In genomic region chr5:154315756-154316155, GRCh38 we compare ENCODE assay signal across 24 cellular contexts.
A peak's percentile ranks its signal among the peaks of the same experiment; 100 is the strongest.
DNase-seq lines count a peak whose midpoint lies in the region; ATAC-seq and TF ChIP-seq lines count a peak whose summit lies in the region.
"Had no signal": no experiment of that assay in that cellular context is flagged by ENCODE, and none has a peak within 500 bp of the region (broad histone marks: within the 10 kb centered on the region; RNA-seq: fewer than 3 reads in every experiment).

No MANE protein-coding gene starts in this region.

- intact Hi-C loops in ascending aorta (cut with DNase I), result no loop called here

- H2BK12ac ChIP-seq in trophoblast cell (ENCODE audit: low read length), result peak overlapping the region; percentile 23

- H3K27me3 ChIP-seq in ascending aorta (no peaks in the 10 kb centered on the region), trophoblast cell (ENCODE audit: insufficient read depth, low read length) (no peaks in the 10 kb centered on the region), thoracic aorta (replicated peaks; ENCODE audit: insufficient read depth) (no peaks in the 10 kb centered on the region)
- H3K27me3 ChIP-seq: BE2C, BLaER1 had no signal

- H3K9me3 Mint-ChIP-seq in stimulated activated naive CD8-positive, alpha-beta T cell treated with anti-CD3 and anti-CD28 coated beads, Interleukin-15, amount 100 ng/mL, for 72 hours, result no peaks in the 10 kb centered on the region
- H3K9me3 Mint-ChIP-seq: CD14-positive monocyte; CD4-positive, alpha-beta memory T cell; CD4-positive, CD25-positive, alpha-beta regulatory T cell; CD8-positive, alpha-beta memory T cell had no signal

- no peaks in the 10 kb centered on the region for H3K9me3 ChIP-seq in ascending aorta
- H3K9me3 ChIP-seq in trophoblast cell (ENCODE audit: insufficient read depth, low read depth, low read length), result no peaks in the 10 kb centered on the region
- no peaks in the 10 kb centered on the region for H3K9me3 ChIP-seq in thoracic aorta
- H3K9me3 ChIP-seq: BE2C, BLaER1 had no signal

- H2BK120ac ChIP-seq in trophoblast cell (ENCODE audit: insufficient read depth, low read length, poor library complexity), result peak overlapping the region; percentile 31

- no peak overlapping the region for H3K4me3 Mint-ChIP-seq in stimulated activated naive CD8-positive, alpha-beta T cell treated with anti-CD3 and anti-CD28 coated beads, Interleukin-15, amount 100 ng/mL, for 72 hours
- H3K4me3 Mint-ChIP-seq: CD14-positive monocyte; CD4-positive, alpha-beta memory T cell; CD4-positive, CD25-positive, alpha-beta regulatory T cell; CD8-positive, alpha-beta memory T cell had no signal

- no peak overlapping the region for H3K27ac Mint-ChIP-seq in stimulated activated naive CD8-positive, alpha-beta T cell treated with anti-CD3 and anti-CD28 coated beads, Interleukin-15, amount 100 ng/mL, for 72 hours
- H3K27ac Mint-ChIP-seq: CD14-positive monocyte had no signal

- H3K9ac ChIP-seq in trophoblast cell (ENCODE audit: low read length), result no peak overlapping the region
- H3K9ac ChIP-seq: BLaER1 had no signal

- H3K4me1 ChIP-seq in ascending aorta (peaks cover 0 to 14% of the 10 kb centered on the region in 2 donors), trophoblast cell (ENCODE audit: control insufficient read depth in 1 of 2, insufficient read depth in 2 of 2, low read length in 2 of 2) (peaks cover 9 to 13% of the 10 kb centered on the region in 2 experiments), thoracic aorta (ENCODE audit: control insufficient read depth in 1 of 2, low read depth in 2 of 2) (peaks cover 14 to 40% of the 10 kb centered on the region in 2 donors)
- H3K4me1 ChIP-seq: BE2C, BLaER1 had no signal

- POLR2A ChIA-PET in HEK293T (lab: Yijun Ruan, JAX), result no interaction called here

- H3K79me2 ChIP-seq in trophoblast cell (ENCODE audit: control insufficient read depth, insufficient read depth, low read length, poor library complexity), result no peaks in the 10 kb centered on the region

- H3K4me3 ChIP-seq in ascending aorta (no peak overlapping the region), trophoblast cell (ENCODE audit: low read depth, low read length) (no peak overlapping the region), thoracic aorta (no peak overlapping the region)
- H3K4me3 ChIP-seq: BLaER1, GM12878 had no signal

- H3K36me3 ChIP-seq in ascending aorta, result no peaks in the 10 kb centered on the region
- peaks cover 4 to 6% of the 10 kb centered on the region in 2 experiments for H3K36me3 ChIP-seq in trophoblast cell (ENCODE audit: control insufficient read depth in 1 of 2, insufficient read depth in 2 of 2, low read length in 2 of 2)
- H3K36me3 ChIP-seq in thoracic aorta, result no peaks in the 10 kb centered on the region
- H3K36me3 ChIP-seq: BE2C, BLaER1 had no signal

- H3K27me3 Mint-ChIP-seq in stimulated activated naive CD8-positive, alpha-beta T cell treated with anti-CD3 and anti-CD28 coated beads, Interleukin-15, amount 100 ng/mL, for 72 hours, result no peaks in the 10 kb centered on the region
- H3K27me3 Mint-ChIP-seq: CD4-positive, alpha-beta memory T cell; CD4-positive, CD25-positive, alpha-beta regulatory T cell; CD8-positive, alpha-beta memory T cell had no signal

- no peak overlapping the region for H4K12ac ChIP-seq in trophoblast cell (ENCODE audit: low read depth, low read length)

- no peak for DNase-seq in ascending aorta (ENCODE audit: low spot score in 2 of 2)
- DNase-seq in trophoblast cell, result no peak
- DNase-seq in thoracic aorta (ENCODE audit: low spot score), result no peak
- DNase-seq in left lobe of liver (ENCODE audit: low spot score), result no peak
- DNase-seq in stimulated activated naive CD8-positive, alpha-beta T cell treated with anti-CD3 and anti-CD28 coated beads, Interleukin-15, amount 100 ng/mL, for 72 hours, result no peak
- no peak for DNase-seq in HEK293T (ENCODE audit: extremely low spot score)
- DNase-seq: 8988T; ACHN; BE2C; C1 segment of cervical spinal cord; CD4-positive, alpha-beta memory T cell; CD4-positive, CD25-positive, alpha-beta regulatory T cell; CD8-positive, alpha-beta memory T cell; COR-L47; DMS 273 treated with DMSO at 0.1 percent for 48 hours; DMS153; DMS53; DMS79; DND-41; EL; GDM1 had no signal

- H3K23ac ChIP-seq in trophoblast cell (ENCODE audit: low read length), result no peak overlapping the region

- H3K27ac ChIP-seq in ascending aorta, result peak overlapping the region; percentile 70 to 71
- peak overlapping the region; percentile 79 for H3K27ac ChIP-seq in trophoblast cell (ENCODE audit: low read depth, low read length)
- peak overlapping the region; percentile 1 to 66 for H3K27ac ChIP-seq in thoracic aorta
- H3K27ac ChIP-seq: BLaER1 had no signal

- H3K4me1 Mint-ChIP-seq in stimulated activated naive CD8-positive, alpha-beta T cell treated with anti-CD3 and anti-CD28 coated beads, Interleukin-15, amount 100 ng/mL, for 72 hours, result peaks cover 46% of the 10 kb centered on the region

- H3K79me1 ChIP-seq in trophoblast cell (ENCODE audit: low read length), result peaks cover 6% of the 10 kb centered on the region

- CTCF ChIA-PET in HEK293T (lab: Yijun Ruan, JAX), result no interaction called here

- peak overlapping the region; percentile 66 for H4K91ac ChIP-seq in trophoblast cell (ENCODE audit: low read depth, low read length)

- H3K4ac ChIP-seq in trophoblast cell (ENCODE audit: low read depth, low read length), result peak overlapping the region; percentile 56

- no peak overlapping the region for H4K8ac ChIP-seq in trophoblast cell (ENCODE audit: low read depth, low read length)

- peak overlapping the region; percentile 49 for H2AK5ac ChIP-seq in trophoblast cell (ENCODE audit: low read length)

- H3K14ac ChIP-seq in trophoblast cell (ENCODE audit: low read length), result peak overlapping the region; percentile 69

- H2BK5ac ChIP-seq in trophoblast cell (ENCODE audit: low read depth, low read length, poor library complexity), result peak overlapping the region; percentile 11

- H2AFZ ChIP-seq in trophoblast cell (ENCODE audit: insufficient read depth, low read length, poor library complexity), result no peak overlapping the region

- ATAC-seq in thoracic aorta (ENCODE audit: insufficient number of reproducible peaks, low FRiP score, low read depth) (no peak), left lobe of liver (no peak)
- ATAC-seq in stimulated activated naive CD8-positive, alpha-beta T cell treated with anti-CD3 and anti-CD28 coated beads, Interleukin-15, amount 100 ng/mL, for 72 hours, result no peak
- ATAC-seq: GM12878 had no signal

- no peak for TF ChIP-seq CTCF in ascending aorta (IDR thresholded peaks at IDR 0.05)
- TF ChIP-seq CTCF in thoracic aorta (IDR thresholded peaks at IDR 0.05), result no peak

- peak overlapping the region; percentile 73 for H3K18ac ChIP-seq in trophoblast cell (ENCODE audit: low read length)

- no peak overlapping the region for H3K4me2 ChIP-seq in trophoblast cell (ENCODE audit: low read length)
- H3K4me2 ChIP-seq: BLaER1 had no signal

TF ChIP-seq in HEK293T, 16 proteins besides CTCF, POLR2A, EP300 and RAD21:
- TF ChIP-seq ARNT (IDR thresholded peaks at IDR 0.05) (no peak), TARDBP (IDR thresholded peaks at IDR 0.05) (no peak), L3MBTL2 (conservative IDR thresholded peaks at IDR 0.05) (no peak), SUZ12 (IDR thresholded peaks at IDR 0.05) (no peak), NFRKB (IDR thresholded peaks at IDR 0.05) (no peak), FOXA1 (IDR thresholded peaks at IDR 0.05) (no peak), CTBP1 (IDR thresholded peaks at IDR 0.05; ENCODE audit: borderline replicate concordance) (no peak), ZNF384 (IDR thresholded peaks at IDR 0.05) (no peak), BHLHE40 (IDR thresholded peaks at IDR 0.05; ENCODE audit: borderline replicate concordance) (no peak), FOXK2 (IDR thresholded peaks at IDR 0.05) (no peak), HDGF (IDR thresholded peaks at IDR 0.05; ENCODE audit: borderline replicate concordance) (no peak), SP1 (IDR thresholded peaks at IDR 0.05) (no peak), LEF1 (IDR thresholded peaks at IDR 0.05; ENCODE audit: borderline replicate concordance) (no peak)
